Comparison of ENCODE assay signal across 22 cellular contexts in the genomic region with DNA sequence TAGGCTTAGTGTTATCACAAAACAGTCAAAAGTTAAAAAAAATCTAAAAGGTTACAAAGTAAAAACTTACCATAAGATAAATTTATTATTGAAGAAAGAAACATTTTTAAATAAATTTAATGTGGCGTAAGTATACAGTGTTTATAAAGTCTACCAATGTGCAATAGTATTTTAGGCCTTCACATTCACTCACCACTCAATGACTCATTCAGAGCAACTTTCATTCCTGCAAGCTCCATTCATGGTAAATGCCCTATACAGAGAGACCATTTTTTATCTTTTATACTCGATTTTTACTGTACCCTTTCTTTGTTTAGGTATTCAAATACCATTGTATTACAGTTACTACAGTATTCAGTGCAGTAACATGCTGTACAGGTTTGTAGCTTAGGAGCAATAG.
DNase-seq lines count a peak whose midpoint lies in the region; ATAC-seq and TF ChIP-seq lines count a peak whose summit lies in the region.
"Had no signal": no experiment of that assay in that cellular context is flagged by ENCODE, and none has a peak within 500 bp of the region (broad histone marks: within the 10 kb centered on the region; RNA-seq: fewer than 3 reads in every experiment).

No MANE protein-coding gene starts in this region.

- TF ChIP-seq RAD21 in SK-N-SH (IDR thresholded peaks at IDR 0.05; ENCODE audit: low read length) = no peak

- 68% methylated on average over 2 of the region's 2 CpGs for WGBS in mammary epithelial cell (ENCODE audit: low coverage, missing lambda C conversion rate)
- WGBS in SK-N-SH (ENCODE audit: low lambda C conversion rate) = 43% methylated on average over 2 of the region's 2 CpGs

- no TSS peak for BruUV-seq in mammary epithelial cell (replicated peaks; lab: Mats Ljungman, UMichigan)

- no peak overlapping the region for H3K27ac Mint-ChIP-seq in natural killer cell treated with Interleukin-12 subunit alpha and Interleukin-12 subunit beta and Interleukin-15 and Interleukin-18, amount 100 ng/mL, for 72 hours
- H3K27ac Mint-ChIP-seq: CD8-positive, alpha-beta T cell had no signal

- H3K79me2 ChIP-seq in mammary epithelial cell (ENCODE audit: insufficient read depth, low read length) = no peaks in the 10 kb centered on the region
- H3K79me2 ChIP-seq in SK-N-SH (ENCODE audit: insufficient read depth) = no peaks in the 10 kb centered on the region

- POLR2A ChIA-PET in SK-N-SH (lab: Yijun Ruan, JAX) = no interaction called here

- H3K4me1 Mint-ChIP-seq in natural killer cell treated with Interleukin-12 subunit alpha and Interleukin-12 subunit beta and Interleukin-15 and Interleukin-18, amount 100 ng/mL, for 72 hours (ENCODE audit: low read depth in 2 of 2) = no peaks in the 10 kb centered on the region

- H3K4me2 ChIP-seq in mammary epithelial cell (ENCODE audit: insufficient read depth, low read depth, low read length) = no peak overlapping the region
- H3K4me2 ChIP-seq in SK-N-SH = no peak overlapping the region

- no peaks in the 10 kb centered on the region for H3K27me3 ChIP-seq in mammary epithelial cell (ENCODE audit: insufficient read depth, low read length)
- no peaks in the 10 kb centered on the region for H3K27me3 ChIP-seq in breast epithelium
- H3K27me3 ChIP-seq in SK-N-SH (ENCODE audit: insufficient read depth) = no peaks in the 10 kb centered on the region

- H3K36me3 ChIP-seq in mammary epithelial cell (ENCODE audit: insufficient read depth, low read length) (no peaks in the 10 kb centered on the region), breast epithelium (no peaks in the 10 kb centered on the region), SK-N-SH (replicated peaks in 1 of 2; ENCODE audit: control insufficient read depth in 1 of 2, insufficient read depth in 2 of 2, low read length in 1 of 2) (no peaks in the 10 kb centered on the region)

- peaks cover 7% of the 10 kb centered on the region for H3K9me3 Mint-ChIP-seq in natural killer cell treated with Interleukin-12 subunit alpha and Interleukin-12 subunit beta and Interleukin-15 and Interleukin-18, amount 100 ng/mL, for 72 hours
- H3K9me3 Mint-ChIP-seq: CD8-positive, alpha-beta T cell had no signal

- H3K27me3 Mint-ChIP-seq in natural killer cell treated with Interleukin-12 subunit alpha and Interleukin-12 subunit beta and Interleukin-15 and Interleukin-18, amount 100 ng/mL, for 72 hours = no peaks in the 10 kb centered on the region

- no peak for TF ChIP-seq POLR2A in breast epithelium (IDR thresholded peaks at IDR 0.05)

- no peaks in the 10 kb centered on the region for H3K36me3 Mint-ChIP-seq in natural killer cell treated with Interleukin-12 subunit alpha and Interleukin-12 subunit beta and Interleukin-15 and Interleukin-18, amount 100 ng/mL, for 72 hours
- H3K36me3 Mint-ChIP-seq: CD8-positive, alpha-beta T cell had no signal

- TF ChIP-seq CTCF in mammary epithelial cell (conservative IDR thresholded peaks at IDR 0.05 in 1 of 2, IDR thresholded peaks at IDR 0.05 in 1 of 2; ENCODE audit: extremely low read depth in 1 of 2, insufficient read depth in 1 of 2, low read depth in 1 of 2, low read length in 2 of 2) = no peak
- no peak for TF ChIP-seq CTCF in breast epithelium (IDR thresholded peaks at IDR 0.05)
- TF ChIP-seq CTCF in SK-N-SH (IDR thresholded peaks at IDR 0.05) = no peak
- no peak for TF ChIP-seq CTCF in fibroblast of the aortic adventitia (IDR thresholded peaks at IDR 0.05; ENCODE audit: insufficient read depth, low read length)

- intact Hi-C loops in mammary epithelial cell (cut with micrococcal nuclease) (no loop called here), breast epithelium (cut with DNase I; ENCODE audit: low total_unique reads) (no loop called here)

- in situ Hi-C loops in mammary epithelial cell (cut with MboI; ENCODE audit: low sequenced_read_pairs in 2 of 2) = no loop called here

- H2AFZ ChIP-seq in mammary epithelial cell (ENCODE audit: low read depth, low read length) (no peak overlapping the region), SK-N-SH (ENCODE audit: low read depth) (no peak overlapping the region)

- TF ChIP-seq EP300 in SK-N-SH (IDR thresholded peaks at IDR 0.05; ENCODE audit: borderline replicate concordance in 1 of 2, low read depth in 1 of 2, low read length in 1 of 2) = no peak

- no peak overlapping the region for H3K4me3 Mint-ChIP-seq in natural killer cell treated with Interleukin-12 subunit alpha and Interleukin-12 subunit beta and Interleukin-15 and Interleukin-18, amount 100 ng/mL, for 72 hours
- H3K4me3 Mint-ChIP-seq: CD8-positive, alpha-beta T cell had no signal

- CTCF ChIA-PET in mammary epithelial cell (lab: Charles Lee; ENCODE audit: low non-redundant PET) (interaction anchor here (0.6 kb wide), 1 partner anchor 9 kb away, joined by 3 read pairs; no protein-coding TSS in a partner anchor), SK-N-SH (lab: Yijun Ruan, JAX) (no interaction called here)

- H3F3A ChIP-seq in SK-N-SH (replicated peaks; ENCODE audit: insufficient read depth) = no peaks in the 10 kb centered on the region

- no peak overlapping the region for H3K27ac ChIP-seq in mammary epithelial cell (ENCODE audit: insufficient read depth, low read depth, low read length)
- no peak overlapping the region for H3K27ac ChIP-seq in breast epithelium
- H3K27ac ChIP-seq in SK-N-SH (ENCODE audit: low read depth in 2 of 2, low read length in 1 of 2) = no peak overlapping the region
- H3K27ac ChIP-seq: 22Rv1 had no signal

- H3K9ac ChIP-seq in mammary epithelial cell (ENCODE audit: insufficient read depth, low read length) (no peak overlapping the region), SK-N-SH (no peak overlapping the region)

- H3K4me1 ChIP-seq in mammary epithelial cell (ENCODE audit: insufficient read depth, low read length) = no peaks in the 10 kb centered on the region
- no peaks in the 10 kb centered on the region for H3K4me1 ChIP-seq in breast epithelium
- H3K4me1 ChIP-seq in SK-N-SH (ENCODE audit: control insufficient read depth in 1 of 2, insufficient read depth in 2 of 2, low read depth in 1 of 2, low read length in 1 of 2) = peaks cover 0 to 4% of the 10 kb centered on the region in 2 experiments; a peak in 1 of 4 replicates

- no peak for ATAC-seq in natural killer cell treated with Interleukin-12 subunit alpha and Interleukin-12 subunit beta and Interleukin-15 and Interleukin-18, amount 100 ng/mL, for 72 hours
- ATAC-seq: CD8-positive, alpha-beta T cell had no signal

- dilution Hi-C loops in mammary epithelial cell (cut with HindIII; ENCODE audit: low sequenced_read_pairs) = no loop called here

- H3K4me3 ChIP-seq in mammary epithelial cell (replicated peaks in 1 of 3; ENCODE audit: insufficient read depth in 1 of 3, low read depth in 2 of 3, low read length in 3 of 3) (no peak overlapping the region), breast epithelium (no peak overlapping the region), SK-N-SH (ENCODE audit: low read depth in 2 of 2, low read length in 1 of 2) (no peak overlapping the region), fibroblast of the aortic adventitia (ENCODE audit: low read depth, low read length) (no peak overlapping the region)

- H4K20me1 ChIP-seq in mammary epithelial cell (ENCODE audit: insufficient read depth, low read length) = no peaks in the 10 kb centered on the region
- no peaks in the 10 kb centered on the region for H4K20me1 ChIP-seq in SK-N-SH (ENCODE audit: insufficient read depth)

- H3K9me3 ChIP-seq in mammary epithelial cell (replicated peaks; ENCODE audit: insufficient read depth, low read length) = no peaks in the 10 kb centered on the region
- no peaks in the 10 kb centered on the region for H3K9me3 ChIP-seq in breast epithelium
- no peaks in the 10 kb centered on the region for H3K9me3 ChIP-seq in SK-N-SH

- H3K9me2 ChIP-seq in SK-N-SH = no peaks in the 10 kb centered on the region

- DNase-seq in mammary epithelial cell (peak; percentile 14), breast epithelium (ENCODE audit: low spot score in 2 of 2) (no peak), SK-N-SH (no peak), fibroblast of the aortic adventitia (ENCODE audit: low read depth) (peak; percentile 9), T-helper 2 cell (no peak), NCI-H128 (lab: John Stamatoyannopoulos, UW; ENCODE audit: unreplicated experiment) (no peak), DMS53 treated with DMSO at 0.1 percent for 48 hours (lab: John Stamatoyannopoulos, UW; ENCODE audit: unreplicated experiment) (no peak)
- no peak for DNase-seq in natural killer cell treated with Interleukin-12 subunit alpha and Interleukin-12 subunit beta and Interleukin-15 and Interleukin-18, amount 100 ng/mL, for 72 hours (ENCODE audit: low spot score)
- DNase-seq: ACHN; AML-193; C1 segment of cervical spinal cord; CD8-positive, alpha-beta T cell; GF-D8; KG1; NCI-H1092; NCI-H1436 treated with DMSO at 0.1 percent for 48 hours; NCI-H2029; NCI-H2227 treated with DMSO at 0.1 percent for 48 hours; NCI-H510A treated with DMSO at 0.1 percent for 48 hours; NCI-H748 treated with DMSO at 0.1 percent for 48 hours; NK-92 treated with Interleukin-12 subunit alpha and Interleukin-12 subunit beta, amount 100 ng/mL, for 24 hours had no signal

TF ChIP-seq in SK-N-SH, 30 proteins besides CTCF, POLR2A, EP300 and RAD21:
- peak; percentile 49; the same call in 1 of the 2 replicates for TF ChIP-seq FOSL2 (IDR thresholded peaks at IDR 0.05; ENCODE audit: borderline replicate concordance, low read depth)
- TF ChIP-seq JUND (IDR thresholded peaks at IDR 0.05) = 0 out of 2 replicates have a peak, but pooled peaks have one; percentile 17
- TF ChIP-seq FOXJ3 (CRISPR knock-in tag; IDR thresholded peaks at IDR 0.05) = no peak
- no peak for TF ChIP-seq ZBTB33 (IDR thresholded peaks at IDR 0.05; ENCODE audit: borderline replicate concordance, low read depth)
TF ChIP-seq in SK-N-SH: peak in this region for 2.

Comparison
In these comparisons a context has a peak if more than half of its experiments do, and no peak if none do; other contexts are left out.
1. DNase-seq: peak in mammary epithelial cell (single experiment) and fibroblast of the aortic adventitia (single experiment); none in breast epithelium (0 of 2), SK-N-SH (single experiment), T-helper 2 cell (0 of 5), natural killer cell treated with Interleukin-12 subunit alpha and Interleukin-12 subunit beta and Interleukin-15 and Interleukin-18, amount 100 ng/mL, for 72 hours (single experiment), NCI-H128 (single experiment) and DMS53 treated with DMSO at 0.1 percent for 48 hours (single experiment).